Comparison of ENCODE assay signal across 22 cellular contexts in genomic region chr4:68591204-68591603, GRCh38. TPM values are rescaled to one million over a fixed set of nuclear protein-coding genes. Genes with fewer than 3 reads are reported as not detected.
"Had no signal": no experiment of that assay in that cellular context is flagged by ENCODE, and none has a peak within 500 bp of the region (broad histone marks: within the 10 kb centered on the region; RNA-seq: fewer than 3 reads in every experiment).

No MANE protein-coding gene starts in this region.

- H3K9me3 Mint-ChIP-seq: activated CD8-positive, alpha-beta T cell treated with anti-CD3 and anti-CD28 coated beads for 36 hours; activated T-cell treated with anti-CD3 and anti-CD28 coated beads, Interleukin-2, amount 50 U/mL, for 72 hours; nephron had no signal

- H3K4me1 Mint-ChIP-seq: nephron; stimulated activated naive CD8-positive, alpha-beta T cell treated with anti-CD3 and anti-CD28 coated beads, Interleukin-15, amount 100 ng/mL, for 72 hours had no signal

- DNase-seq: activated CD4-positive, alpha-beta T cell treated with anti-CD3 and anti-CD28 coated beads for 4 hours; activated CD8-positive, alpha-beta memory T cell treated with anti-CD3 and anti-CD28 coated beads, Interleukin-2, amount 50 U/mL, for 48 hours; activated CD8-positive, alpha-beta T cell treated with anti-CD3 and anti-CD28 coated beads for 36 hours; activated gamma-delta T cell; activated T-cell treated with anti-CD3 and anti-CD28 coated beads, Interleukin-2, amount 50 U/mL, for 72 hours; amniotic stem cell; cortex of kidney; effector memory CD4-positive, alpha-beta T cell; left ventricle myocardium superior; mesenchymal stem cell; nucleus accumbens; posterior cingulate gyrus; right cardiac atrium; small intestine; stimulated activated naive CD8-positive, alpha-beta T cell treated with anti-CD3 and anti-CD28 coated beads, Interleukin-15, amount 100 ng/mL, for 72 hours; T-helper 2 cell; testis; upper lobe of right lung had no signal

- FAIRE-seq: islet of Langerhans, small intestine had no signal

- H3K36me3 Mint-ChIP-seq: activated naive CD8-positive, alpha-beta T cell; brain had no signal

- H3K4me3 Mint-ChIP-seq: activated CD8-positive, alpha-beta T cell treated with anti-CD3 and anti-CD28 coated beads for 36 hours; activated naive CD8-positive, alpha-beta T cell; activated T-cell treated with anti-CD3 and anti-CD28 coated beads, Interleukin-2, amount 50 U/mL, for 72 hours; brain; nephron; stimulated activated naive CD8-positive, alpha-beta T cell treated with anti-CD3 and anti-CD28 coated beads, Interleukin-15, amount 100 ng/mL, for 72 hours had no signal

- H3K27ac Mint-ChIP-seq: activated CD8-positive, alpha-beta T cell treated with anti-CD3 and anti-CD28 coated beads for 36 hours; activated naive CD8-positive, alpha-beta T cell; activated T-cell treated with anti-CD3 and anti-CD28 coated beads, Interleukin-2, amount 50 U/mL, for 72 hours; brain; stimulated activated naive CD8-positive, alpha-beta T cell treated with anti-CD3 and anti-CD28 coated beads, Interleukin-15, amount 100 ng/mL, for 72 hours had no signal

- ATAC-seq: activated CD8-positive, alpha-beta T cell treated with anti-CD3 and anti-CD28 coated beads for 36 hours; activated T-cell treated with anti-CD3 and anti-CD28 coated beads, Interleukin-2, amount 50 U/mL, for 72 hours; left ventricle myocardium superior; right cardiac atrium; stimulated activated naive CD8-positive, alpha-beta T cell treated with anti-CD3 and anti-CD28 coated beads, Interleukin-15, amount 100 ng/mL, for 72 hours; upper lobe of right lung had no signal

- H3K27me3 Mint-ChIP-seq: activated naive CD8-positive, alpha-beta T cell; stimulated activated naive CD8-positive, alpha-beta T cell treated with anti-CD3 and anti-CD28 coated beads, Interleukin-15, amount 100 ng/mL, for 72 hours had no signal

RNA-seq across cellular contexts. Expression of gene UGT2B17, which starts 15.1 kb away (rescaled TPM):
- total RNA-seq: activated CD8-positive, alpha-beta T cell treated with anti-CD3 and anti-CD28 coated beads for 36 hours; activated T-cell treated with anti-CD3 and anti-CD28 coated beads, Interleukin-2, amount 50 U/mL, for 72 hours; left ventricle myocardium superior; upper lobe of right lung had no signal
